8 cellular contexts compared by ENCODE assay signal in genomic region chr15:28191832-28192231, GRCh38.
DNase-seq lines count a peak whose midpoint lies in the region; ATAC-seq and TF ChIP-seq lines count a peak whose summit lies in the region.

No MANE protein-coding gene starts in this region.

- H3K4me1 ChIP-seq in ascending aorta (peaks cover 0 to 11% of the 10 kb centered on the region in 2 donors), vagina (no peaks in the 10 kb centered on the region)

- intact Hi-C loops in ascending aorta (cut with DNase I), result no loop called here
- intact Hi-C loops in sciatic nerve (cut with DNase I), result no loop called here
- intact Hi-C loops in vagina (cut with DNase I), result no loop called here

- no peak overlapping the region for H3K27ac ChIP-seq in ascending aorta
- no peak overlapping the region for H3K27ac ChIP-seq in vagina

- TF ChIP-seq CTCF in ascending aorta (IDR thresholded peaks at IDR 0.05) (peak; percentile 24 to 64 (median 51)), GM13976 (IDR thresholded peaks at IDR 0.05; ENCODE audit: borderline replicate concordance, control extremely low read depth, extremely low read depth, insufficient read depth, missing control alignments) (no peak), vagina (IDR thresholded peaks at IDR 0.05) (no peak)

- in situ Hi-C loops in GM13976 (cut with MboI; ENCODE audit: low sequenced_read_pairs, unreplicated experiment), result no loop called here

- DNase-seq in HCEC 1CT (peak; percentile 79), ascending aorta (ENCODE audit: low spot score in 2 of 2) (peak in 1 of 2 donors; percentile 78), hippocampal formation (lab: John Stamatoyannopoulos, UW) (peak; percentile 41 to 44), sciatic nerve (ENCODE audit: low spot score) (peak; percentile 67), T-helper 1 cell (no peak), GM13976 (ENCODE audit: low spot score) (no peak), vagina (ENCODE audit: extremely low spot score in 2 of 2) (no peak)
- no peak for DNase-seq in stimulated activated CD4-positive, alpha-beta T cell treated with anti-CD3 and anti-CD28 coated beads, Interleukin-15, amount 100 ng/mL, for 24 hours

- H3K4me3 ChIP-seq in ascending aorta, result peak overlapping the region in 1 of 2 donors; percentile 26
- no peak overlapping the region for H3K4me3 ChIP-seq in vagina

- no peaks in the 10 kb centered on the region for H3K27me3 ChIP-seq in ascending aorta
- H3K27me3 ChIP-seq in vagina, result no peaks in the 10 kb centered on the region

- H3K36me3 ChIP-seq in ascending aorta (peaks cover 25 to 44% of the 10 kb centered on the region in 2 donors), vagina (peaks cover 0 to 48% of the 10 kb centered on the region in 2 donors)

- no peak for TF ChIP-seq POLR2A in vagina (IDR thresholded peaks at IDR 0.05)

- ATAC-seq in sciatic nerve, result peak; percentile 92

- H3K9me3 ChIP-seq in ascending aorta (no peaks in the 10 kb centered on the region), vagina (no peaks in the 10 kb centered on the region)

Comparison
In these comparisons a context has a peak if more than half of its experiments do, and no peak if none do; other contexts are left out.
1. DNase-seq: peak in HCEC 1CT (single experiment), hippocampal formation (2 of 2) and sciatic nerve (single experiment); none in stimulated activated CD4-positive, alpha-beta T cell treated with anti-CD3 and anti-CD28 coated beads, Interleukin-15, amount 100 ng/mL, for 24 hours (single experiment), T-helper 1 cell (0 of 5), GM13976 (single experiment) and vagina (0 of 2).
2. CTCF ChIP-seq: peak in ascending aorta (3 of 3); none in GM13976 (single experiment) and vagina (0 of 3).